Comparison of ENCODE assay signal across 9 cellular contexts in genomic region chrX:95764972-95765451, GRCh38.
DNase-seq lines count a peak whose midpoint lies in the region; ATAC-seq and TF ChIP-seq lines count a peak whose summit lies in the region.
"Had no signal": no experiment of that assay in that cellular context is flagged by ENCODE, and none has a peak within 500 bp of the region (broad histone marks: within the 10 kb centered on the region; RNA-seq: fewer than 3 reads in every experiment).

No MANE protein-coding gene starts in this region.

- H3K27me3 ChIP-seq in cardiac muscle cell (no peaks in the 10 kb centered on the region), Karpas-422 (ENCODE audit: low read length) (no peaks in the 10 kb centered on the region)

- H4K20me1 ChIP-seq in Karpas-422 (ENCODE audit: insufficient read depth, low read depth, low read length): no peaks in the 10 kb centered on the region

- H3K9me3 ChIP-seq in cardiac muscle cell (ENCODE audit: low read depth): no peaks in the 10 kb centered on the region
- H3K9me3 ChIP-seq in Karpas-422 (ENCODE audit: low read length): no peaks in the 10 kb centered on the region

- H3K4me2 ChIP-seq in Karpas-422 (ENCODE audit: low read depth, low read length, poor library complexity, severe bottlenecking): no peak overlapping the region

- intact Hi-C loops in left ventricle myocardium superior (cut with micrococcal nuclease): no loop called here

- no peak overlapping the region for H3K4me3 ChIP-seq in cardiac muscle cell
- no peak overlapping the region for H3K4me3 ChIP-seq in Karpas-422 (ENCODE audit: low read length)

- ATAC-seq in left ventricle myocardium superior (no peak), HG03565 (IDR thresholded peaks at IDR 0.05; ENCODE audit: unreplicated experiment) (no peak), GM21447 (IDR thresholded peaks at IDR 0.05; ENCODE audit: unreplicated experiment) (no peak)

- H3K79me2 ChIP-seq in Karpas-422 (ENCODE audit: low read length): no peaks in the 10 kb centered on the region

- H3K27ac ChIP-seq in cardiac muscle cell (no peak overlapping the region), Karpas-422 (ENCODE audit: low read length) (no peak overlapping the region), VCaP (no peak overlapping the region)

- no peaks in the 10 kb centered on the region for H3K36me3 ChIP-seq in cardiac muscle cell
- H3K36me3 ChIP-seq in Karpas-422 (ENCODE audit: insufficient read depth, low read length): no peaks in the 10 kb centered on the region

- no peaks in the 10 kb centered on the region for H3K4me1 ChIP-seq in cardiac muscle cell (ENCODE audit: low read depth)
- peaks cover 13% of the 10 kb centered on the region for H3K4me1 ChIP-seq in Karpas-422 (ENCODE audit: low read length)

- H2AFZ ChIP-seq in Karpas-422 (ENCODE audit: low read length): no peak overlapping the region

- H3K9me2 ChIP-seq in Karpas-422 (replicated peaks; ENCODE audit: insufficient read depth, low read length): no peaks in the 10 kb centered on the region

- H3K9ac ChIP-seq in Karpas-422 (ENCODE audit: low read length): no peak overlapping the region

- TF ChIP-seq CTCF in cardiac muscle cell (IDR thresholded peaks at IDR 0.05; ENCODE audit: low read depth, low read length) (peak; percentile 42), VCaP (conservative IDR thresholded peaks at IDR 0.05) (peak; percentile 51; the same call in 1 of the 2 replicates)

- DNase-seq in cardiac muscle cell (ENCODE audit: low read depth in 1 of 2, low spot score in 1 of 2) (peak; percentile 65 to 75), left ventricle myocardium superior (no peak), Karpas-422 (peak; percentile 78), iPS-NIHi7 (ENCODE audit: extremely low spot score) (peak; percentile 38), NK-92 (lab: John Stamatoyannopoulos, UW; ENCODE audit: unreplicated experiment) (no peak)
- DNase-seq: activated naive CD8-positive, alpha-beta T cell treated with anti-CD3 and anti-CD28 coated beads, Interleukin-2, amount 10 ng/mL, durations not matched to agents 7 days and 5 days had no signal

Comparison
In these comparisons a context has a peak if more than half of its experiments do, and no peak if none do; other contexts are left out.
1. DNase-seq: peak in cardiac muscle cell (2 of 2), Karpas-422 (single experiment) and iPS-NIHi7 (single experiment); none in left ventricle myocardium superior (single experiment) and NK-92 (single experiment).